In the genomic region with DNA sequence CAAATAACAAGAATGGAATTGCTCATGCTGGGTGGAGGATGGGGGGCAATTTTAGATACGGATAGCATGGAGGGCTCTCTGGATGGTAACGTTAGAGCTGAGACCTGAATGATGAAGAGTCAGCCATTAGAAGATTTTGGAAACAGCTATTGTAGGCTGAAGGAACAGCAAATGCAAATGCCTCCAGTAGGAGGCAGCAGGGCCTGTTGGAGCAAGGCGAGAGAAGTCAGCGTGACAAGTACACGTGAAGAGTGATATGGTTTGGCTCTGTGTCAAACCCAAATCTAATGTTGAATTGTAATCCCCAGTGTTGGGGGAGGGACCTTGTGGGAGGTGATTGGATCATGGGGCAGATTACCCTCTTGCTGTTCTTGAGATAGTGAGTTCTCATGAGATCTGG, we compare ENCODE assay signal across 10 cellular contexts. TPM values are rescaled to one million over a fixed set of nuclear protein-coding genes. Genes with fewer than 3 reads are reported as not detected.
A peak's percentile ranks its signal among the peaks of the same experiment; 100 is the strongest.
DNase-seq lines count a peak whose midpoint lies in the region; ATAC-seq and TF ChIP-seq lines count a peak whose summit lies in the region.
"Had no signal": no experiment of that assay in that cellular context is flagged by ENCODE, and none has a peak within 500 bp of the region (broad histone marks: within the 10 kb centered on the region; RNA-seq: fewer than 3 reads in every experiment).

No MANE protein-coding gene starts in this region.

- H3K4me3 Mint-ChIP-seq in progenitor cell of endocrine pancreas (ENCODE audit: low read depth), result no peak overlapping the region
- H3K4me3 Mint-ChIP-seq: activated CD8-positive, alpha-beta T cell treated with anti-CD3 and anti-CD28 coated beads, Interleukin-2, amount 10 ng/mL, durations not matched to agents 7 days and 5 days had no signal

- no peaks in the 10 kb centered on the region for H3K36me3 Mint-ChIP-seq in progenitor cell of endocrine pancreas (ENCODE audit: insufficient read depth)
- H3K36me3 Mint-ChIP-seq in activated naive CD4-positive, alpha-beta T cell treated with anti-CD3 and anti-CD28 coated beads, Interleukin-2, amount 50 U/mL, for 72 hours, result peaks cover 4 to 9% of the 10 kb centered on the region in 2 donors

- no peak overlapping the region for H3K27ac Mint-ChIP-seq in progenitor cell of endocrine pancreas
- H3K27ac Mint-ChIP-seq in activated naive CD4-positive, alpha-beta T cell treated with anti-CD3 and anti-CD28 coated beads, Interleukin-2, amount 50 U/mL, for 72 hours, result no peak overlapping the region
- H3K27ac Mint-ChIP-seq: activated CD8-positive, alpha-beta T cell treated with anti-CD3 and anti-CD28 coated beads, Interleukin-2, amount 10 ng/mL, durations not matched to agents 7 days and 5 days had no signal

- no peaks in the 10 kb centered on the region for H3K4me1 Mint-ChIP-seq in progenitor cell of endocrine pancreas (ENCODE audit: low read depth)

- peak; percentile 32 for TF ChIP-seq CTCF in progenitor cell of endocrine pancreas (IDR thresholded peaks at IDR 0.05; ENCODE audit: unreplicated experiment)

- H3K27me3 Mint-ChIP-seq in progenitor cell of endocrine pancreas, result peaks cover 2% of the 10 kb centered on the region

- peak; percentile 1 for DNase-seq in NCI-H748 (lab: John Stamatoyannopoulos, UW; ENCODE audit: unreplicated experiment)
- DNase-seq in NCI-H748 treated with DMSO at 0.1 percent for 48 hours (lab: John Stamatoyannopoulos, UW), result no peak
- DNase-seq in NCI-H82 (lab: John Stamatoyannopoulos, UW), result peak; percentile 79
- no peak for DNase-seq in progenitor cell of endocrine pancreas (ENCODE audit: low spot score, unreplicated experiment)
- DNase-seq in T-helper 1 cell, result no peak
- no peak for DNase-seq in NCI-H446 (lab: John Stamatoyannopoulos, UW)
- DNase-seq in activated naive CD4-positive, alpha-beta T cell treated with anti-CD3 and anti-CD28 coated beads, Interleukin-2, amount 50 U/mL, for 72 hours (ENCODE audit: low spot score in 2 of 2), result no peak
- DNase-seq: activated CD8-positive, alpha-beta T cell treated with anti-CD3 and anti-CD28 coated beads, Interleukin-2, amount 10 ng/mL, durations not matched to agents 7 days and 5 days; psoas muscle had no signal

- peak; percentile 46 for ATAC-seq in esophagus mucosa
- no peak for ATAC-seq in activated naive CD4-positive, alpha-beta T cell treated with anti-CD3 and anti-CD28 coated beads, Interleukin-2, amount 50 U/mL, for 72 hours
- ATAC-seq: activated CD8-positive, alpha-beta T cell treated with anti-CD3 and anti-CD28 coated beads, Interleukin-2, amount 10 ng/mL, durations not matched to agents 7 days and 5 days; psoas muscle had no signal

- H3K9me3 Mint-ChIP-seq in progenitor cell of endocrine pancreas (ENCODE audit: low read depth), result peaks cover 16% of the 10 kb centered on the region
- H3K9me3 Mint-ChIP-seq in activated naive CD4-positive, alpha-beta T cell treated with anti-CD3 and anti-CD28 coated beads, Interleukin-2, amount 50 U/mL, for 72 hours, result peaks cover 24 to 28% of the 10 kb centered on the region in 2 donors

RNA-seq across cellular contexts. Expression of a gene that starts 59.3 kb away (rescaled TPM):
- 3.4 TPM for total RNA-seq in esophagus mucosa
- total RNA-seq in progenitor cell of endocrine pancreas, result 5.0 and 6.2 TPM in 2 replicates
- not detected for total RNA-seq in activated naive CD4-positive, alpha-beta T cell treated with anti-CD3 and anti-CD28 coated beads, Interleukin-2, amount 50 U/mL, for 72 hours
- total RNA-seq: activated CD8-positive, alpha-beta T cell treated with anti-CD3 and anti-CD28 coated beads, Interleukin-2, amount 10 ng/mL, durations not matched to agents 7 days and 5 days had no signal

Comparison
In these comparisons a context has a peak if more than half of its experiments do, and no peak if none do; other contexts are left out.
1. DNase-seq: peak in NCI-H748 (single experiment) and NCI-H82 (single experiment); none in NCI-H748 treated with DMSO at 0.1 percent for 48 hours (single experiment), progenitor cell of endocrine pancreas (single experiment), T-helper 1 cell (0 of 5), NCI-H446 (0 of 2) and activated naive CD4-positive, alpha-beta T cell treated with anti-CD3 and anti-CD28 coated beads, Interleukin-2, amount 50 U/mL, for 72 hours (0 of 2).